17 cellular contexts compared by ENCODE assay signal in genomic region chr7:14414274-14414986, GRCh38.
DNase-seq lines count a peak whose midpoint lies in the region; ATAC-seq and TF ChIP-seq lines count a peak whose summit lies in the region.
"Had no signal": no experiment of that assay in that cellular context is flagged by ENCODE, and none has a peak within 500 bp of the region (broad histone marks: within the 10 kb centered on the region; RNA-seq: fewer than 3 reads in every experiment).

No MANE protein-coding gene starts in this region.

- H3K27me3 ChIP-seq in GM23338 (ENCODE audit: insufficient read depth): no peaks in the 10 kb centered on the region

- H3K9me3 ChIP-seq in mesodermal cell (ENCODE audit: control insufficient read depth, low read length): no peaks in the 10 kb centered on the region

- no peaks in the 10 kb centered on the region for H3K36me3 ChIP-seq in GM23338 (ENCODE audit: insufficient read depth)
- H3K36me3 ChIP-seq in mesodermal cell (ENCODE audit: control insufficient read depth, insufficient read depth, low read length): no peaks in the 10 kb centered on the region

- H3K36me3 Mint-ChIP-seq in GM23338 (ENCODE audit: low read depth): no peaks in the 10 kb centered on the region
- H3K36me3 Mint-ChIP-seq in stimulated activated naive B cell treated with anti-CD40 and anti-IgM and Interleukin-4, amounts not matched to agents 10 μg/mL and 1 μg/mL and 100 μg/mL, for 72 hours: no peaks in the 10 kb centered on the region
- H3K36me3 Mint-ChIP-seq: CD14-positive monocyte had no signal

- no peaks in the 10 kb centered on the region for H3K79me2 ChIP-seq in GM23338 (replicated peaks; ENCODE audit: insufficient read depth)

- no CpG with 5 or more reads among the region's 3 CpGs for WGBS in mesodermal cell (ENCODE audit: insufficient coverage in 2 of 2), 2 experiments

- no peaks in the 10 kb centered on the region for H3K9me3 Mint-ChIP-seq in GM23338
- H3K9me3 Mint-ChIP-seq in stimulated activated naive B cell treated with anti-CD40 and anti-IgM and Interleukin-4, amounts not matched to agents 10 μg/mL and 1 μg/mL and 100 μg/mL, for 72 hours: no peaks in the 10 kb centered on the region

- no peaks in the 10 kb centered on the region for H3F3A ChIP-seq in GM23338 (replicated peaks; ENCODE audit: low read depth)

- H3K4me3 ChIP-seq in GM23338: no peak overlapping the region
- H3K4me3 ChIP-seq in mesodermal cell (ENCODE audit: extremely low read depth, insufficient read depth, low read length, poor library complexity, severe bottlenecking): no peak overlapping the region

- no peak for TF ChIP-seq CTCF in GM23338 (conservative IDR thresholded peaks at IDR 0.05; ENCODE audit: low read depth in 2 of 2)

- H4K20me1 ChIP-seq in GM23338 (replicated peaks; ENCODE audit: insufficient read depth): no peaks in the 10 kb centered on the region

- H3K27ac ChIP-seq in GM23338 (ENCODE audit: low read depth) (no peak overlapping the region), mesodermal cell (ENCODE audit: low read depth, low read length, severe bottlenecking) (peak overlapping the region; percentile 43)

- DNase-seq in A172 (ENCODE audit: low spot score) (peak; percentile 4), GM23338 (ENCODE audit: low spot score) (no peak), left cardiac atrium (no peak)
- DNase-seq in activated CD4-positive, alpha-beta T cell treated with anti-CD3 and anti-CD28 coated beads, Interleukin-2, amount 50 U/mL, for 48 hours: no peak
- no peak for DNase-seq in stimulated activated naive B cell treated with anti-CD40 and anti-IgM and Interleukin-4, amounts not matched to agents 10 μg/mL and 1 μg/mL and 100 μg/mL, for 72 hours
- DNase-seq: AML-193, COR-L47, KG1, NCI-H1417 treated with DMSO at 0.1 percent for 48 hours, NCI-H2029, NCI-H2227 treated with DMSO at 0.1 percent for 48 hours, NCI-H524 treated with DMSO at 0.1 percent for 48 hours had no signal

- 0 out of 2 replicates have a peak overlapping the region, but pooled peaks have one; percentile 52 for H3K27ac Mint-ChIP-seq in GM23338
- no peak overlapping the region for H3K27ac Mint-ChIP-seq in stimulated activated naive B cell treated with anti-CD40 and anti-IgM and Interleukin-4, amounts not matched to agents 10 μg/mL and 1 μg/mL and 100 μg/mL, for 72 hours
- H3K27ac Mint-ChIP-seq: CD14-positive monocyte had no signal

- peaks cover 1% of the 10 kb centered on the region for H3K27me3 Mint-ChIP-seq in GM23338 (ENCODE audit: insufficient read depth, low read depth, poor library complexity)
- no peaks in the 10 kb centered on the region for H3K27me3 Mint-ChIP-seq in stimulated activated naive B cell treated with anti-CD40 and anti-IgM and Interleukin-4, amounts not matched to agents 10 μg/mL and 1 μg/mL and 100 μg/mL, for 72 hours

- ATAC-seq in GM23338: no peak
- peak; percentile 76 to 92 for ATAC-seq in left cardiac atrium
- ATAC-seq in GM18858 (IDR thresholded peaks at IDR 0.05; ENCODE audit: unreplicated experiment): no peak
- no peak for ATAC-seq in stimulated activated naive B cell treated with anti-CD40 and anti-IgM and Interleukin-4, amounts not matched to agents 10 μg/mL and 1 μg/mL and 100 μg/mL, for 72 hours (replicated peaks)
- ATAC-seq: HCT116, HepG2 had no signal

- H3K4me3 Mint-ChIP-seq in GM23338: no peak overlapping the region
- H3K4me3 Mint-ChIP-seq in stimulated activated naive B cell treated with anti-CD40 and anti-IgM and Interleukin-4, amounts not matched to agents 10 μg/mL and 1 μg/mL and 100 μg/mL, for 72 hours: no peak overlapping the region
- H3K4me3 Mint-ChIP-seq: CD14-positive monocyte had no signal

- H3K4me1 Mint-ChIP-seq in GM23338: no peaks in the 10 kb centered on the region
- H3K4me1 Mint-ChIP-seq in stimulated activated naive B cell treated with anti-CD40 and anti-IgM and Interleukin-4, amounts not matched to agents 10 μg/mL and 1 μg/mL and 100 μg/mL, for 72 hours: no peaks in the 10 kb centered on the region
- H3K4me1 Mint-ChIP-seq: CD14-positive monocyte had no signal

- H3K4me1 ChIP-seq in GM23338 (ENCODE audit: insufficient read depth) (no peaks in the 10 kb centered on the region), mesodermal cell (ENCODE audit: control insufficient read depth, insufficient read depth, low read length, poor library complexity, severe bottlenecking) (no peaks in the 10 kb centered on the region)

- intact Hi-C loops in left cardiac atrium (cut with DNase I): no loop called here

- H3K4me2 ChIP-seq in GM23338: no peak overlapping the region

- H2AFZ ChIP-seq in GM23338: no peak overlapping the region

- no peaks in the 10 kb centered on the region for H3K9me2 ChIP-seq in GM23338 (ENCODE audit: insufficient read depth)

TF ChIP-seq in GM23338, 12 proteins besides CTCF, POLR2A, EP300 and RAD21 (continues in another document):
- TF ChIP-seq EZH2 (IDR thresholded peaks at IDR 0.05; ENCODE audit: low read depth, unreplicated experiment) (no peak), NANOG (IDR thresholded peaks at IDR 0.05; ENCODE audit: borderline replicate concordance) (no peak), REST (IDR thresholded peaks at IDR 0.05; ENCODE audit: unreplicated experiment) (no peak), STAT1 (IDR thresholded peaks at IDR 0.05; ENCODE audit: unreplicated experiment) (no peak)

Comparison
In these comparisons a context has a peak if more than half of its experiments do, and no peak if none do; other contexts are left out.
1. ATAC-seq: peak in left cardiac atrium (2 of 2); none in GM23338 (single experiment), GM18858 (single experiment) and stimulated activated naive B cell treated with anti-CD40 and anti-IgM and Interleukin-4, amounts not matched to agents 10 μg/mL and 1 μg/mL and 100 μg/mL, for 72 hours (0 of 2).